In genomic region chr5:134648425-134649162, GRCh38 we compare ENCODE assay signal across 8 cellular contexts. TPM values are rescaled to one million over a fixed set of nuclear protein-coding genes. Genes with fewer than 3 reads are reported as not detected.
DNase-seq lines count a peak whose midpoint lies in the region; ATAC-seq, FAIRE-seq and TF ChIP-seq lines count a peak whose summit lies in the region.

TSS of gene SEC24A (plus strand) at chr5:134648785. CDS start at chr5:134649077, 292 bp downstream.

- H3K27me3 ChIP-seq in HUES48 (ENCODE audit: control insufficient read depth, insufficient read depth, low read length) (no peaks in the 10 kb centered on the region), OCI-LY3 (ENCODE audit: low read depth, low read length) (no peaks in the 10 kb centered on the region), endothelial cell of umbilical vein (ENCODE audit: control insufficient read depth in 2 of 2, insufficient read depth in 2 of 2, low read length in 2 of 2) (no peaks in the 10 kb centered on the region)

- TF ChIP-seq CTCF in Calu3 (IDR thresholded peaks at IDR 0.05; ENCODE audit: unreplicated experiment), result no peak
- no peak for TF ChIP-seq CTCF in OCI-LY3 (IDR thresholded peaks at IDR 0.05; ENCODE audit: low read depth, low read length)
- TF ChIP-seq CTCF in endothelial cell of umbilical vein (IDR thresholded peaks at IDR 0.05; ENCODE audit: extremely low read depth in 1 of 2, insufficient read depth in 1 of 2, low read depth in 1 of 2, low read length in 2 of 2), result no peak

- TF ChIP-seq POLR2A in endothelial cell of umbilical vein (IDR thresholded peaks at IDR 0.05; ENCODE audit: low read depth, low read length), result peak; percentile 91

- peaks cover 10% of the 10 kb centered on the region for H3K4me1 Mint-ChIP-seq in Calu3 (ENCODE audit: low read depth, unreplicated experiment)

- CTCF ChIA-PET in Calu3 (lab: Charles Lee) (interaction anchor here (0.6 to 1.4 kb wide), 6 partner anchors 11 to 189 kb away, joined by 3 to 6 read pairs (median 3); no protein-coding TSS in a partner anchor), endothelial cell of umbilical vein (lab: Charles Lee) (interaction anchor here (0.9 to 1.3 kb wide), 2 partner anchors 16 to 68 kb away, joined by 3 read pairs; partner anchors contain the start of gene SAR1B)

- H3K4me2 ChIP-seq in OCI-LY3 (ENCODE audit: low read length) (peak within 1 kb of the TSS; percentile 89), endothelial cell of umbilical vein (ENCODE audit: insufficient read depth, low read length) (peak within 1 kb of the TSS; percentile 98)

- H3K9me3 Mint-ChIP-seq in Calu3 (ENCODE audit: low read depth, unreplicated experiment), result no peaks in the 10 kb centered on the region

- peaks cover 33% of the 10 kb centered on the region for H3K36me3 Mint-ChIP-seq in Calu3 (ENCODE audit: insufficient read depth, unreplicated experiment)

- H4K20me1 ChIP-seq in OCI-LY3 (ENCODE audit: insufficient read depth, low read length) (peaks cover 14% of the 10 kb centered on the region), endothelial cell of umbilical vein (replicated peaks; ENCODE audit: control insufficient read depth, extremely low read depth, insufficient read depth, low read length) (peaks cover 2% of the 10 kb centered on the region)

- POLR2A ChIA-PET in endothelial cell of umbilical vein (lab: Charles Lee), result interaction anchor here (0.7 kb wide), 1 partner anchor 16 kb away, joined by 3 read pairs; the partner anchor contains the start of gene SAR1B

- peak within 1 kb of the TSS; percentile 100 for H3K4me3 Mint-ChIP-seq in Calu3 (ENCODE audit: low read depth, unreplicated experiment)

- DNase-seq in Calu3 (peak; percentile 97), activated T-cell treated with anti-CD3 and anti-CD28 coated beads for 1 hour (ENCODE audit: low read depth) (peak; percentile 79), endothelial cell of umbilical vein (ENCODE audit: low read depth, low spot score) (peak; percentile 93), midbrain (lab: John Stamatoyannopoulos, UW) (peak; percentile 88)
- peak; percentile 74 to 81 for DNase-seq in stimulated activated CD8-positive, alpha-beta memory T cell treated with anti-CD3 and anti-CD28 coated beads, Interleukin-2, amount 100 ng/mL, for 1 hour (ENCODE audit: low read depth in 2 of 2)

- intact Hi-C loops in Calu3 (cut with micrococcal nuclease; ENCODE audit: unreplicated experiment) (loop anchor here (2.0 kb wide), 1 partner anchor 16 kb away; the partner anchor contains the start of gene SAR1B), endothelial cell of umbilical vein (cut with micrococcal nuclease) (loop anchor here (1.0 to 5.0 kb wide), 4 partner anchors 16 to 422 kb away; partner anchors contain the start of genes C5orf24, PPP2CA and SAR1B)

- peaks cover 7% of the 10 kb centered on the region; the same call in 1 of the 2 replicates for H3K4me1 ChIP-seq in HUES48 (ENCODE audit: control insufficient read depth, insufficient read depth, low read length)
- H3K4me1 ChIP-seq in OCI-LY3 (ENCODE audit: low read length), result peaks cover 13% of the 10 kb centered on the region
- H3K4me1 ChIP-seq in endothelial cell of umbilical vein (ENCODE audit: control insufficient read depth, extremely low read depth, insufficient read depth, low read length), result peaks cover 9% of the 10 kb centered on the region

- H3K27ac ChIP-seq in HUES48 (ENCODE audit: low read depth, low read length), result peak within 1 kb of the TSS; percentile 99
- H3K27ac ChIP-seq in OCI-LY3 (ENCODE audit: low read length), result peak within 1 kb of the TSS; percentile 100
- H3K27ac ChIP-seq in endothelial cell of umbilical vein (ENCODE audit: insufficient read depth, low read depth, low read length), result peak within 1 kb of the TSS; percentile 94

- ATAC-seq in GM21390 (IDR thresholded peaks at IDR 0.05; ENCODE audit: unreplicated experiment), result peak; percentile 73

- H3K27ac Mint-ChIP-seq in Calu3 (ENCODE audit: unreplicated experiment), result peak within 1 kb of the TSS; percentile 100

- no peaks in the 10 kb centered on the region for H3K27me3 Mint-ChIP-seq in Calu3 (ENCODE audit: unreplicated experiment)

- H3K9ac ChIP-seq in HUES48 (ENCODE audit: low read depth, low read length) (peak within 1 kb of the TSS; percentile 98), OCI-LY3 (ENCODE audit: low read length) (peak within 1 kb of the TSS; percentile 99), endothelial cell of umbilical vein (replicated peaks; ENCODE audit: extremely low read depth, insufficient read depth, low read length) (peak within 1 kb of the TSS; percentile 90)

- H2AFZ ChIP-seq in OCI-LY3 (ENCODE audit: low read depth, low read length), result peak within 1 kb of the TSS; percentile 18; the same call in 1 of the 2 replicates
- peak within 1 kb of the TSS; percentile 58 for H2AFZ ChIP-seq in endothelial cell of umbilical vein (ENCODE audit: low read depth, low read length)

- 0 out of 2 replicates have a peak, but pooled peaks cover 3% of the 10 kb centered on the region for H3K36me3 ChIP-seq in HUES48 (ENCODE audit: control insufficient read depth, insufficient read depth, low read length)
- H3K36me3 ChIP-seq in OCI-LY3 (replicated peaks; ENCODE audit: low read depth, low read length), result peaks cover 3% of the 10 kb centered on the region
- H3K36me3 ChIP-seq in endothelial cell of umbilical vein (ENCODE audit: control insufficient read depth in 2 of 2, extremely low read depth in 1 of 2, insufficient read depth in 2 of 2, low read length in 2 of 2), result no peaks in the 10 kb centered on the region

- H3K9me3 ChIP-seq in HUES48 (ENCODE audit: control insufficient read depth, insufficient read depth, low read length) (no peaks in the 10 kb centered on the region), OCI-LY3 (ENCODE audit: insufficient read depth, low read length) (no peaks in the 10 kb centered on the region), endothelial cell of umbilical vein (replicated peaks; ENCODE audit: control insufficient read depth, insufficient read depth, low read length) (no peaks in the 10 kb centered on the region)

- no peaks in the 10 kb centered on the region for H3K9me1 ChIP-seq in endothelial cell of umbilical vein (replicated peaks; ENCODE audit: control insufficient read depth, extremely low read depth, insufficient read depth, low read length)

- BruUV-seq in Calu3 (replicated peaks; lab: Mats Ljungman, UMichigan) (no TSS peak), endothelial cell of umbilical vein (replicated peaks; lab: Mats Ljungman, UMichigan) (no TSS peak)

- H3K4me3 ChIP-seq in HUES48 (ENCODE audit: low read depth, low read length) (peak within 1 kb of the TSS; percentile 94), OCI-LY3 (ENCODE audit: low read length) (peak within 1 kb of the TSS; percentile 99), endothelial cell of umbilical vein (replicated peaks in 1 of 3; ENCODE audit: insufficient read depth in 1 of 3, low read depth in 1 of 3, low read length in 3 of 3) (peak within 1 kb of the TSS; percentile 60 to 91 (median 73))

- dilution Hi-C loops in endothelial cell of umbilical vein (cut with MboI; ENCODE audit: extremely low pct_ligation_motif_present, low sequenced_read_pairs), result no loop called here

- FAIRE-seq in endothelial cell of umbilical vein (lab: Jason Lieb, UNC), result peak; percentile 82

- H3K79me2 ChIP-seq in OCI-LY3 (ENCODE audit: low read length) (peaks cover 57% of the 10 kb centered on the region), endothelial cell of umbilical vein (ENCODE audit: control insufficient read depth, insufficient read depth, low read length) (peaks cover 47% of the 10 kb centered on the region)

TF ChIP-seq in endothelial cell of umbilical vein, 7 proteins besides CTCF, POLR2A, EP300 and RAD21:
- TF ChIP-seq EZH2 (IDR thresholded peaks at IDR 0.05; ENCODE audit: borderline replicate concordance, low read depth, low read length, severe bottlenecking), result no peak
- peak; percentile 45 for TF ChIP-seq FOS (IDR thresholded peaks at IDR 0.05; ENCODE audit: borderline replicate concordance, insufficient read depth, low read length)
- TF ChIP-seq POLR2AphosphoS5 (IDR thresholded peaks at IDR 0.05; ENCODE audit: insufficient read depth, low read depth, low read length), result peak; percentile 97
- no peak for TF ChIP-seq JUN (IDR thresholded peaks at IDR 0.05; ENCODE audit: borderline replicate concordance, insufficient read depth, insufficient read length, low read depth)
- no peak for TF ChIP-seq MYC (IDR thresholded peaks at IDR 0.05; ENCODE audit: low read depth, low read length)
- peak; percentile 69 for TF ChIP-seq MAX (IDR thresholded peaks at IDR 0.05; ENCODE audit: insufficient read depth, insufficient read length)
- TF ChIP-seq GATA2 (IDR thresholded peaks at IDR 0.05; ENCODE audit: insufficient read depth, insufficient read length, low read depth, low read length), result no peak

RNA-seq across cellular contexts. Expression of gene SEC24A, which starts in this region (rescaled TPM):
- total RNA-seq in Calu3 (2022), result 35.2 and 38.4 TPM in 2 replicates
- total RNA-seq in endothelial cell of umbilical vein, result 28.6 and 30.0 TPM in 2 replicates
- polyA plus RNA-seq in endothelial cell of umbilical vein, result 19.8 and 20.4 TPM in 2 replicates
- 16.1 and 16.5 TPM in 2 replicates for polyA plus RNA-seq in endothelial cell of umbilical vein (2011; cell fraction: cytosol; rRNA removed)
- 25.0 and 25.5 TPM in 2 replicates for polyA plus RNA-seq in endothelial cell of umbilical vein (2011; cell fraction: nucleus; rRNA removed)
- 15.2 and 16.8 TPM in 2 replicates for polyA plus RNA-seq in endothelial cell of umbilical vein (2012)
- polyA minus RNA-seq in endothelial cell of umbilical vein, result 48.5 and 52.0 TPM in 2 replicates
- polyA minus RNA-seq in endothelial cell of umbilical vein (2011; cell fraction: cytosol; rRNA and poly(A)+ RNA removed), result 13.7 TPM
- polyA minus RNA-seq in endothelial cell of umbilical vein (2011; cell fraction: nucleus; rRNA and poly(A)+ RNA removed), result 43.1 and 55.0 TPM in 2 replicates

Comparison
In these comparisons a context has a peak if more than half of its experiments do, and no peak if none do; other contexts are left out.
1. Peak in every context shown above with its lines: DNase-seq, ATAC-seq, H3K4me3 ChIP-seq and H3K27ac ChIP-seq.